Comparison of ENCODE assay signal across 20 cellular contexts in genomic region chr5:157550668-157551067, GRCh38. TPM values are rescaled to one million over a fixed set of nuclear protein-coding genes. Genes with fewer than 3 reads are reported as not detected.
DNase-seq lines count a peak whose midpoint lies in the region; ATAC-seq, FAIRE-seq and TF ChIP-seq lines count a peak whose summit lies in the region.
"Had no signal": no experiment of that assay in that cellular context is flagged by ENCODE, and none has a peak within 500 bp of the region (broad histone marks: within the 10 kb centered on the region; RNA-seq: fewer than 3 reads in every experiment).

No MANE protein-coding gene starts in this region.

- H3K36me3 ChIP-seq in CD4-positive, alpha-beta memory T cell (ENCODE audit: insufficient read depth, low read length): no peaks in the 10 kb centered on the region
- peaks cover 30% of the 10 kb centered on the region for H3K36me3 ChIP-seq in astrocyte (ENCODE audit: insufficient read depth, low read length)
- no peaks in the 10 kb centered on the region for H3K36me3 ChIP-seq in psoas muscle (ENCODE audit: insufficient read depth in 1 of 2, low read depth in 1 of 2)
- no peaks in the 10 kb centered on the region for H3K36me3 ChIP-seq in Peyer's patch
- H3K36me3 ChIP-seq: right lobe of liver, upper lobe of right lung had no signal

- CTCF ChIA-PET in CD4-positive, alpha-beta memory T cell (lab: Charles Lee; ENCODE audit: partially characterized antibody): interaction anchor here (0.7 to 2.0 kb wide), 5 partner anchors 9 to 167 kb away, joined by 3 to 7 read pairs (median 3); no protein-coding TSS in a partner anchor

- peak overlapping the region; percentile 86 for H3K4me2 ChIP-seq in astrocyte (ENCODE audit: low read length)

- POLR2A ChIA-PET in CD4-positive, alpha-beta memory T cell (lab: Charles Lee; ENCODE audit: partially characterized antibody): interaction anchor here (0.9 to 4.3 kb wide), 9 partner anchors 10 to 277 kb away, joined by 3 to 60 read pairs (median 6); partner anchors contain the start of gene ADAM19

- no peak for ATAC-seq in psoas muscle
- ATAC-seq: stimulated activated naive CD8-positive, alpha-beta T cell treated with anti-CD3 and anti-CD28 coated beads, Interleukin-15, amount 100 ng/mL, for 72 hours; upper lobe of right lung had no signal

- peaks cover 0 to 2% (median 0%) of the 10 kb centered on the region in 8 donors for H3K9me3 Mint-ChIP-seq in CD4-positive, alpha-beta memory T cell
- H3K9me3 Mint-ChIP-seq in HFFc6 (no peaks in the 10 kb centered on the region), astrocyte (ENCODE audit: unreplicated experiment) (no peaks in the 10 kb centered on the region)
- H3K9me3 Mint-ChIP-seq: stimulated activated naive CD8-positive, alpha-beta T cell treated with anti-CD3 and anti-CD28 coated beads, Interleukin-15, amount 100 ng/mL, for 72 hours had no signal

- H2AFZ ChIP-seq in astrocyte (ENCODE audit: low read depth, low read length): no peak overlapping the region

- H3K36me3 Mint-ChIP-seq in CD4-positive, alpha-beta memory T cell: peaks cover 23 to 34% of the 10 kb centered on the region in 2 donors
- peaks cover 33% of the 10 kb centered on the region for H3K36me3 Mint-ChIP-seq in HFFc6 (ENCODE audit: low read depth)
- peaks cover 29% of the 10 kb centered on the region for H3K36me3 Mint-ChIP-seq in astrocyte (ENCODE audit: low read depth, unreplicated experiment)

- H3K27ac ChIP-seq in CD4-positive, alpha-beta memory T cell (ENCODE audit: low read depth, low read length): no peak overlapping the region
- H3K27ac ChIP-seq in astrocyte (ENCODE audit: low read depth, low read length) (peak overlapping the region; percentile 97), psoas muscle (peak overlapping the region; percentile 2), Peyer's patch (peak overlapping the region in 2 of 4 donors; percentile 40 to 84)
- H3K27ac ChIP-seq: upper lobe of right lung had no signal

- H3K79me2 ChIP-seq in astrocyte (ENCODE audit: insufficient read depth, low read length): peaks cover 100% of the 10 kb centered on the region

- H3K9me3 ChIP-seq in CD4-positive, alpha-beta memory T cell (ENCODE audit: control insufficient read depth in 1 of 2, low read length in 2 of 2): no peaks in the 10 kb centered on the region
- no peaks in the 10 kb centered on the region for H3K9me3 ChIP-seq in astrocyte (ENCODE audit: insufficient read depth, low read depth, low read length)
- H3K9me3 ChIP-seq in psoas muscle: no peaks in the 10 kb centered on the region
- H3K9me3 ChIP-seq in Peyer's patch: no peaks in the 10 kb centered on the region
- H3K9me3 ChIP-seq: right lobe of liver, upper lobe of right lung had no signal

- no peak overlapping the region for H3K4me3 ChIP-seq in CD4-positive, alpha-beta memory T cell (ENCODE audit: low read length in 2 of 2)
- H3K4me3 ChIP-seq in astrocyte (ENCODE audit: insufficient read depth, low read depth, low read length) (no peak overlapping the region), psoas muscle (no peak overlapping the region), Peyer's patch (no peak overlapping the region)
- H3K4me3 ChIP-seq: right lobe of liver, upper lobe of right lung had no signal

- H3K27me3 ChIP-seq in CD4-positive, alpha-beta memory T cell (ENCODE audit: insufficient read depth, low read length): no peaks in the 10 kb centered on the region
- H3K27me3 ChIP-seq in astrocyte (ENCODE audit: insufficient read depth, low read length) (no peaks in the 10 kb centered on the region), psoas muscle (ENCODE audit: insufficient read depth in 3 of 3, low read length in 2 of 3) (no peaks in the 10 kb centered on the region), Peyer's patch (no peaks in the 10 kb centered on the region)
- H3K27me3 ChIP-seq: right lobe of liver, upper lobe of right lung had no signal

- peaks cover 73% of the 10 kb centered on the region for H4K20me1 ChIP-seq in astrocyte (ENCODE audit: insufficient read depth, low read length)

- DNase-seq in CD4-positive, alpha-beta memory T cell: no peak
- DNase-seq in HFFc6: no peak
- no peak for DNase-seq in astrocyte (ENCODE audit: low read depth)
- DNase-seq in psoas muscle: no peak
- no peak for DNase-seq in COLO668 (lab: John Stamatoyannopoulos, UW; ENCODE audit: unreplicated experiment)
- no peak for DNase-seq in GOT3 (lab: John Stamatoyannopoulos, UW)
- no peak for DNase-seq in Peyer's patch
- DNase-seq: activated naive CD4-positive, alpha-beta T cell; aorta; effector memory CD4-positive, alpha-beta T cell; glutamatergic neuron; left ventricle myocardium superior; NCI-H1105; NCI-H524; right lobe of liver; SHP77 treated with DMSO at 0.1 percent for 48 hours; stimulated activated naive CD8-positive, alpha-beta T cell treated with anti-CD3 and anti-CD28 coated beads, Interleukin-15, amount 100 ng/mL, for 72 hours; upper lobe of right lung had no signal

- TF ChIP-seq CTCF in HFFc6 (IDR thresholded peaks at IDR 0.05) (no peak), astrocyte (IDR thresholded peaks at IDR 0.05; ENCODE audit: insufficient read depth, low read depth, low read length) (no peak), psoas muscle (IDR thresholded peaks at IDR 0.05) (no peak), Peyer's patch (IDR thresholded peaks at IDR 0.05) (no peak)

- H3K4me1 Mint-ChIP-seq in CD4-positive, alpha-beta memory T cell: peaks cover 78 to 93% (median 86%) of the 10 kb centered on the region in 4 donors
- peaks cover 77% of the 10 kb centered on the region for H3K4me1 Mint-ChIP-seq in HFFc6 (ENCODE audit: low read depth)
- peaks cover 50% of the 10 kb centered on the region for H3K4me1 Mint-ChIP-seq in astrocyte (ENCODE audit: low read depth, unreplicated experiment)
- H3K4me1 Mint-ChIP-seq: stimulated activated naive CD8-positive, alpha-beta T cell treated with anti-CD3 and anti-CD28 coated beads, Interleukin-15, amount 100 ng/mL, for 72 hours had no signal

- H3K27me3 Mint-ChIP-seq in CD4-positive, alpha-beta memory T cell: no peaks in the 10 kb centered on the region
- H3K27me3 Mint-ChIP-seq in HFFc6 (ENCODE audit: insufficient read depth) (0 out of 2 replicates have a peak, but pooled peaks cover 3% of the 10 kb centered on the region), astrocyte (ENCODE audit: low read depth, unreplicated experiment) (no peaks in the 10 kb centered on the region)

- H3K27ac Mint-ChIP-seq in CD4-positive, alpha-beta memory T cell: peak overlapping the region; percentile 93 to 98 (median 96)
- peak overlapping the region; percentile 94 for H3K27ac Mint-ChIP-seq in HFFc6
- H3K27ac Mint-ChIP-seq in astrocyte (ENCODE audit: unreplicated experiment): peak overlapping the region; percentile 77
- H3K27ac Mint-ChIP-seq: stimulated activated naive CD8-positive, alpha-beta T cell treated with anti-CD3 and anti-CD28 coated beads, Interleukin-15, amount 100 ng/mL, for 72 hours had no signal

- H3K4me1 ChIP-seq in CD4-positive, alpha-beta memory T cell (ENCODE audit: insufficient read depth, low read length): peaks cover 100% of the 10 kb centered on the region
- H3K4me1 ChIP-seq in astrocyte (ENCODE audit: insufficient read depth, low read length) (peaks cover 64% of the 10 kb centered on the region), psoas muscle (peaks cover 67% of the 10 kb centered on the region), Peyer's patch (peaks cover 0 to 41% (median 23%) of the 10 kb centered on the region in 4 donors)

- peak overlapping the region; percentile 78 for H3K9ac ChIP-seq in astrocyte (ENCODE audit: low read length)

- intact Hi-C loops in CD4-positive, alpha-beta memory T cell (cut with micrococcal nuclease): no loop called here
- intact Hi-C loops in psoas muscle (cut with DNase I): no loop called here

- no peak for TF ChIP-seq POLR2A in Peyer's patch (IDR thresholded peaks at IDR 0.05)

- FAIRE-seq in astrocyte (lab: Jason Lieb, UNC): no peak
- FAIRE-seq: D721Med, G401.6 had no signal

- H3K4me3 Mint-ChIP-seq in CD4-positive, alpha-beta memory T cell: peak overlapping the region in 7 of 8 donors; percentile 57 to 91 (median 77)
- peak overlapping the region; percentile 81 for H3K4me3 Mint-ChIP-seq in HFFc6
- H3K4me3 Mint-ChIP-seq in astrocyte (ENCODE audit: unreplicated experiment): no peak overlapping the region
- H3K4me3 Mint-ChIP-seq: stimulated activated naive CD8-positive, alpha-beta T cell treated with anti-CD3 and anti-CD28 coated beads, Interleukin-15, amount 100 ng/mL, for 72 hours had no signal

- WGBS in psoas muscle, 3 donors: 69 to 83% (median 79%) methylated on average over 4 of the region's 4 CpGs

RNA-seq across cellular contexts. Expression of gene ADAM19, which starts 24.9 kb away (rescaled TPM):
- 10 to 100 TPM; 31.5 to 33.9 TPM for total RNA-seq in CD4-positive, alpha-beta memory T cell
- polyA plus RNA-seq in CD4-positive, alpha-beta memory T cell: 10 to 100 TPM in 1 of 2 donors, 1 to 10 TPM in 1; 1.9 to 24.4 TPM
- 100 to 1,000 TPM in 2 of 6 experiments, 10 to 100 TPM in 4; 75.4 to 152 (median 83.2) TPM for total RNA-seq in HFFc6 (2021; fragmentation: NEBNext Ultra II Directional; extraction: Animal tissue kit (Norgen Biotek cat#: 25700))
- total RNA-seq in astrocyte: 316 and 332 TPM in 2 replicates
- total RNA-seq in psoas muscle: 1 to 10 TPM; 1.4 to 4.5 (median 3.1) TPM
- polyA plus RNA-seq in psoas muscle: under 1 TPM; 0.27 to 0.58 (median 0.39) TPM
- 10 to 100 TPM in 1 of 4 donors, 1 to 10 TPM in 3; 1.1 to 47.9 (median 5.4) TPM for total RNA-seq in Peyer's patch
